Comparison of ENCODE assay signal across 1 cellular context in genomic region chr18:50902797-50903196, GRCh38.
A peak's percentile ranks its signal among the peaks of the same experiment; 100 is the strongest.
TF ChIP-seq lines count a peak whose summit lies in the region.

No MANE protein-coding gene starts in this region.

TF ChIP-seq in HepG2, 621 proteins besides CTCF, POLR2A, EP300 and RAD21 (continued from another document and continues in another):
- TF ChIP-seq FUBP1 (CRISPR knock-in tag; IDR thresholded peaks at IDR 0.05; ENCODE audit: borderline replicate concordance): no peak
- no peak for TF ChIP-seq SMAD1 (CRISPR knock-in tag; IDR thresholded peaks at IDR 0.05; ENCODE audit: borderline replicate concordance, low read depth)
- no peak for TF ChIP-seq ZFP36L2 (CRISPR knock-in tag; IDR thresholded peaks at IDR 0.05)
- TF ChIP-seq ZNF431 (CRISPR knock-in tag; IDR thresholded peaks at IDR 0.05; ENCODE audit: borderline replicate concordance, low read depth): no peak
- peak; percentile 94 for TF ChIP-seq BHLHE40 (IDR thresholded peaks at IDR 0.05; ENCODE audit: low read length)
- TF ChIP-seq, protein P1, sequence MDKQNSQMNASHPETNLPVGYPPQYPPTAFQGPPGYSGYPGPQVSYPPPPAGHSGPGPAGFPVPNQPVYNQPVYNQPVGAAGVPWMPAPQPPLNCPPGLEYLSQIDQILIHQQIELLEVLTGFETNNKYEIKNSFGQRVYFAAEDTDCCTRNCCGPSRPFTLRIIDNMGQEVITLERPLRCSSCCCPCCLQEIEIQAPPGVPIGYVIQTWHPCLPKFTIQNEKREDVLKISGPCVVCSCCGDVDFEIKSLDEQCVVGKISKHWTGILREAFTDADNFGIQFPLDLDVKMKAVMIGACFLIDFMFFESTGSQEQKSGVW (CRISPR knock-in tag; IDR thresholded peaks at IDR 0.05; ENCODE audit: borderline replicate concordance): no peak
- TF ChIP-seq ZFP82 (CRISPR knock-in tag; IDR thresholded peaks at IDR 0.05; ENCODE audit: borderline replicate concordance): no peak
- peak; percentile 78 for TF ChIP-seq SOX5 (CRISPR knock-in tag; IDR thresholded peaks at IDR 0.05; ENCODE audit: borderline replicate concordance)
- 0 out of 2 replicates have a peak, but pooled peaks have one; percentile 34 for TF ChIP-seq ERF (CRISPR knock-in tag; IDR thresholded peaks at IDR 0.05)
- TF ChIP-seq JARID2 (CRISPR knock-in tag; IDR thresholded peaks at IDR 0.05; ENCODE audit: insufficient replicate concordance): no peak
- no peak for TF ChIP-seq RFXAP (CRISPR knock-in tag; IDR thresholded peaks at IDR 0.05; ENCODE audit: borderline replicate concordance)
- no peak for TF ChIP-seq MED1 (CRISPR knock-in tag; IDR thresholded peaks at IDR 0.05)
- TF ChIP-seq, protein P2, sequence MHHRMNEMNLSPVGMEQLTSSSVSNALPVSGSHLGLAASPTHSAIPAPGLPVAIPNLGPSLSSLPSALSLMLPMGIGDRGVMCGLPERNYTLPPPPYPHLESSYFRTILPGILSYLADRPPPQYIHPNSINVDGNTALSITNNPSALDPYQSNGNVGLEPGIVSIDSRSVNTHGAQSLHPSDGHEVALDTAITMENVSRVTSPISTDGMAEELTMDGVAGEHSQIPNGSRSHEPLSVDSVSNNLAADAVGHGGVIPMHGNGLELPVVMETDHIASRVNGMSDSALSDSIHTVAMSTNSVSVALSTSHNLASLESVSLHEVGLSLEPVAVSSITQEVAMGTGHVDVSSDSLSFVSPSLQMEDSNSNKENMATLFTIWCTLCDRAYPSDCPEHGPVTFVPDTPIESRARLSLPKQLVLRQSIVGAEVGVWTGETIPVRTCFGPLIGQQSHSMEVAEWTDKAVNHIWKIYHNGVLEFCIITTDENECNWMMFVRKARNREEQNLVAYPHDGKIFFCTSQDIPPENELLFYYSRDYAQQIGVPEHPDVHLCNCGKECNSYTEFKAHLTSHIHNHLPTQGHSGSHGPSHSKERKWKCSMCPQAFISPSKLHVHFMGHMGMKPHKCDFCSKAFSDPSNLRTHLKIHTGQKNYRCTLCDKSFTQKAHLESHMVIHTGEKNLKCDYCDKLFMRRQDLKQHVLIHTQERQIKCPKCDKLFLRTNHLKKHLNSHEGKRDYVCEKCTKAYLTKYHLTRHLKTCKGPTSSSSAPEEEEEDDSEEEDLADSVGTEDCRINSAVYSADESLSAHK (CRISPR knock-in tag; IDR thresholded peaks at IDR 0.05; ENCODE audit: borderline replicate concordance): no peak
- TF ChIP-seq ZBTB8A (CRISPR knock-in tag; IDR thresholded peaks at IDR 0.05; ENCODE audit: borderline replicate concordance, low read depth): no peak
- TF ChIP-seq HMGA1 (CRISPR knock-in tag; conservative IDR thresholded peaks at IDR 0.05): no peak
- no peak for TF ChIP-seq MATR3 (CRISPR knock-in tag; IDR thresholded peaks at IDR 0.05)
- TF ChIP-seq REL (CRISPR knock-in tag; conservative IDR thresholded peaks at IDR 0.05): no peak
- TF ChIP-seq, protein P3, sequence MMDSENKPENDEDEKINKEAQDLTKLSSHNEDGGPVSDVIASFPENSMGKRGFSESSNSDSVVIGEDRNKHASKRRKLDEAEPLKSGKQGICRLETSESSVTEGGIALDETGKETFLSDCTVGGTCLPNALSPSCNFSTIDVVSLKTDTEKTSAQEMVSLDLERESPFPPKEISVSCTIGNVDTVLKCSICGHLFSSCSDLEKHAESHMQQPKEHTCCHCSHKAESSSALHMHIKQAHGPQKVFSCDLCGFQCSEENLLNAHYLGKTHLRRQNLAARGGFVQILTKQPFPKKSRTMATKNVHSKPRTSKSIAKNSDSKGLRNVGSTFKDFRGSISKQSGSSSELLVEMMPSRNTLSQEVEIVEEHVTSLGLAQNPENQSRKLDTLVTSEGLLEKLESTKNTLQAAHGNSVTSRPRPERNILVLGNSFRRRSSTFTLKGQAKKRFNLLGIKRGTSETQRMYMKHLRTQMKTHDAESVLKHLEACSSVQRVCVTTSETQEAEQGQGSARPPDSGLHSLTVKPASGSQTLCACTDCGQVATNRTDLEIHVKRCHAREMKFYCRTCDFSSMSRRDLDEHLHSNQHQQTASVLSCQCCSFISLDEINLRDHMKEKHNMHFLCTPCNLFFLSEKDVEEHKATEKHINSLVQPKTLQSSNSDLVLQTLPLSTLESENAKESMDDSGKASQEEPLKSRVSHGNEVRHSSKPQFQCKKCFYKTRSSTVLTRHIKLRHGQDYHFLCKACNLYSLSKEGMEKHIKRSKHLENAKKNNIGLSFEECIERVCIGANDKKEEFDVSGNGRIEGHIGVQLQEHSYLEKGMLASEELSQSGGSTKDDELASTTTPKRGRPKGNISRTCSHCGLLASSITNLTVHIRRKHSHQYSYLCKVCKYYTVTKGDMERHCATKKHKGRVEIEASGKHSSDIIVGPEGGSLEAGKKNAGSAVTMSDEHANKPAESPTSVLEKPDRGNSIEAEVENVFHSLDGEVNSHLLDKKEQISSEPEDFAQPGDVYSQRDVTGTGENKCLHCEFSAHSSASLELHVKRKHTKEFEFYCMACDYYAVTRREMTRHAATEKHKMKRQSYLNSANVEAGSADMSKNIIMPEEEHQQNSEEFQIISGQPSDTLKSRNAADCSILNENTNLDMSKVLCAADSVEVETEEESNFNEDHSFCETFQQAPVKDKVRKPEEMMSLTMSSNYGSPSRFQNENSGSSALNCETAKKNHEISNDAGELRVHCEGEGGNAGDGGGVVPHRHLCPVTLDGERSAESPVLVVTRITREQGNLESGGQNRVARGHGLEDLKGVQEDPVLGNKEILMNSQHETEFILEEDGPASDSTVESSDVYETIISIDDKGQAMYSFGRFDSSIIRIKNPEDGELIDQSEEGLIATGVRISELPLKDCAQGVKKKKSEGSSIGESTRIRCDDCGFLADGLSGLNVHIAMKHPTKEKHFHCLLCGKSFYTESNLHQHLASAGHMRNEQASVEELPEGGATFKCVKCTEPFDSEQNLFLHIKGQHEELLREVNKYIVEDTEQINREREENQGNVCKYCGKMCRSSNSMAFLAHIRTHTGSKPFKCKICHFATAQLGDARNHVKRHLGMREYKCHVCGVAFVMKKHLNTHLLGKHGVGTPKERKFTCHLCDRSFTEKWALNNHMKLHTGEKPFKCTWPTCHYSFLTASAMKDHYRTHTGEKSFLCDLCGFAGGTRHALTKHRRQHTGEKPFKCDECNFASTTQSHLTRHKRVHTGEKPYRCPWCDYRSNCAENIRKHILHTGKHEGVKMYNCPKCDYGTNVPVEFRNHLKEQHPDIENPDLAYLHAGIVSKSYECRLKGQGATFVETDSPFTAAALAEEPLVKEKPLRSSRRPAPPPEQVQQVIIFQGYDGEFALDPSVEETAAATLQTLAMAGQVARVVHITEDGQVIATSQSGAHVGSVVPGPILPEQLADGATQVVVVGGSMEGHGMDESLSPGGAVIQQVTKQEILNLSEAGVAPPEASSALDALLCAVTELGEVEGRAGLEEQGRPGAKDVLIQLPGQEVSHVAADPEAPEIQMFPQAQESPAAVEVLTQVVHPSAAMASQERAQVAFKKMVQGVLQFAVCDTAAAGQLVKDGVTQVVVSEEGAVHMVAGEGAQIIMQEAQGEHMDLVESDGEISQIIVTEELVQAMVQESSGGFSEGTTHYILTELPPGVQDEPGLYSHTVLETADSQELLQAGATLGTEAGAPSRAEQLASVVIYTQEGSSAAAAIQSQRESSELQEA (CRISPR knock-in tag; IDR thresholded peaks at IDR 0.05; ENCODE audit: not compliant biosample characterization): no peak
- TF ChIP-seq, protein P4, sequence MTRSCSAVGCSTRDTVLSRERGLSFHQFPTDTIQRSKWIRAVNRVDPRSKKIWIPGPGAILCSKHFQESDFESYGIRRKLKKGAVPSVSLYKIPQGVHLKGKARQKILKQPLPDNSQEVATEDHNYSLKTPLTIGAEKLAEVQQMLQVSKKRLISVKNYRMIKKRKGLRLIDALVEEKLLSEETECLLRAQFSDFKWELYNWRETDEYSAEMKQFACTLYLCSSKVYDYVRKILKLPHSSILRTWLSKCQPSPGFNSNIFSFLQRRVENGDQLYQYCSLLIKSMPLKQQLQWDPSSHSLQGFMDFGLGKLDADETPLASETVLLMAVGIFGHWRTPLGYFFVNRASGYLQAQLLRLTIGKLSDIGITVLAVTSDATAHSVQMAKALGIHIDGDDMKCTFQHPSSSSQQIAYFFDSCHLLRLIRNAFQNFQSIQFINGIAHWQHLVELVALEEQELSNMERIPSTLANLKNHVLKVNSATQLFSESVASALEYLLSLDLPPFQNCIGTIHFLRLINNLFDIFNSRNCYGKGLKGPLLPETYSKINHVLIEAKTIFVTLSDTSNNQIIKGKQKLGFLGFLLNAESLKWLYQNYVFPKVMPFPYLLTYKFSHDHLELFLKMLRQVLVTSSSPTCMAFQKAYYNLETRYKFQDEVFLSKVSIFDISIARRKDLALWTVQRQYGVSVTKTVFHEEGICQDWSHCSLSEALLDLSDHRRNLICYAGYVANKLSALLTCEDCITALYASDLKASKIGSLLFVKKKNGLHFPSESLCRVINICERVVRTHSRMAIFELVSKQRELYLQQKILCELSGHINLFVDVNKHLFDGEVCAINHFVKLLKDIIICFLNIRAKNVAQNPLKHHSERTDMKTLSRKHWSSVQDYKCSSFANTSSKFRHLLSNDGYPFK (CRISPR knock-in tag; IDR thresholded peaks at IDR 0.05; ENCODE audit: borderline replicate concordance): no peak
- TF ChIP-seq, protein P5, sequence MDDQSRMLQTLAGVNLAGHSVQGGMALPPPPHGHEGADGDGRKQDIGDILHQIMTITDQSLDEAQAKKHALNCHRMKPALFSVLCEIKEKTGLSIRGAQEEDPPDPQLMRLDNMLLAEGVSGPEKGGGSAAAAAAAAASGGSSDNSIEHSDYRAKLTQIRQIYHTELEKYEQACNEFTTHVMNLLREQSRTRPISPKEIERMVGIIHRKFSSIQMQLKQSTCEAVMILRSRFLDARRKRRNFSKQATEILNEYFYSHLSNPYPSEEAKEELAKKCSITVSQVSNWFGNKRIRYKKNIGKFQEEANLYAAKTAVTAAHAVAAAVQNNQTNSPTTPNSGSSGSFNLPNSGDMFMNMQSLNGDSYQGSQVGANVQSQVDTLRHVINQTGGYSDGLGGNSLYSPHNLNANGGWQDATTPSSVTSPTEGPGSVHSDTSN (CRISPR knock-in tag; IDR thresholded peaks at IDR 0.05; ENCODE audit: borderline replicate concordance): no peak
- no peak for TF ChIP-seq ZNF3 (CRISPR knock-in tag; IDR thresholded peaks at IDR 0.05)
- TF ChIP-seq MTA3 (CRISPR knock-in tag; IDR thresholded peaks at IDR 0.05): no peak
- TF ChIP-seq ELF4 (CRISPR knock-in tag; IDR thresholded peaks at IDR 0.05; ENCODE audit: borderline replicate concordance): no peak
- TF ChIP-seq ZFP91 (CRISPR knock-in tag; IDR thresholded peaks at IDR 0.05; ENCODE audit: borderline replicate concordance): no peak
- TF ChIP-seq ZXDC (CRISPR knock-in tag; IDR thresholded peaks at IDR 0.05): no peak
- no peak for TF ChIP-seq RORA (CRISPR knock-in tag; IDR thresholded peaks at IDR 0.05)
- TF ChIP-seq SOX13 (IDR thresholded peaks at IDR 0.05): no peak
- TF ChIP-seq SOX13 (CRISPR knock-in tag; conservative IDR thresholded peaks at IDR 0.05 in 1 of 2, IDR thresholded peaks at IDR 0.05 in 1 of 2): peak in 1 of 2 experiments; percentile 85; a peak in 2 of 4 replicates
- TF ChIP-seq KMT2B (CRISPR knock-in tag; IDR thresholded peaks at IDR 0.05): no peak
- TF ChIP-seq ZNF484 (CRISPR knock-in tag; IDR thresholded peaks at IDR 0.05; ENCODE audit: borderline replicate concordance, low read depth): no peak
- TF ChIP-seq SMAD3 (CRISPR knock-in tag; IDR thresholded peaks at IDR 0.05): no peak
- TF ChIP-seq FOXO4 (CRISPR knock-in tag; conservative IDR thresholded peaks at IDR 0.05): no peak
- TF ChIP-seq SATB2 (CRISPR knock-in tag; IDR thresholded peaks at IDR 0.05): no peak
- no peak for TF ChIP-seq ZNF34 (CRISPR knock-in tag; IDR thresholded peaks at IDR 0.05; ENCODE audit: borderline replicate concordance)
- TF ChIP-seq ZNF761 (CRISPR knock-in tag; conservative IDR thresholded peaks at IDR 0.05): no peak
